Comparison of ENCODE assay signal across 9 cellular contexts in the genomic region with DNA sequence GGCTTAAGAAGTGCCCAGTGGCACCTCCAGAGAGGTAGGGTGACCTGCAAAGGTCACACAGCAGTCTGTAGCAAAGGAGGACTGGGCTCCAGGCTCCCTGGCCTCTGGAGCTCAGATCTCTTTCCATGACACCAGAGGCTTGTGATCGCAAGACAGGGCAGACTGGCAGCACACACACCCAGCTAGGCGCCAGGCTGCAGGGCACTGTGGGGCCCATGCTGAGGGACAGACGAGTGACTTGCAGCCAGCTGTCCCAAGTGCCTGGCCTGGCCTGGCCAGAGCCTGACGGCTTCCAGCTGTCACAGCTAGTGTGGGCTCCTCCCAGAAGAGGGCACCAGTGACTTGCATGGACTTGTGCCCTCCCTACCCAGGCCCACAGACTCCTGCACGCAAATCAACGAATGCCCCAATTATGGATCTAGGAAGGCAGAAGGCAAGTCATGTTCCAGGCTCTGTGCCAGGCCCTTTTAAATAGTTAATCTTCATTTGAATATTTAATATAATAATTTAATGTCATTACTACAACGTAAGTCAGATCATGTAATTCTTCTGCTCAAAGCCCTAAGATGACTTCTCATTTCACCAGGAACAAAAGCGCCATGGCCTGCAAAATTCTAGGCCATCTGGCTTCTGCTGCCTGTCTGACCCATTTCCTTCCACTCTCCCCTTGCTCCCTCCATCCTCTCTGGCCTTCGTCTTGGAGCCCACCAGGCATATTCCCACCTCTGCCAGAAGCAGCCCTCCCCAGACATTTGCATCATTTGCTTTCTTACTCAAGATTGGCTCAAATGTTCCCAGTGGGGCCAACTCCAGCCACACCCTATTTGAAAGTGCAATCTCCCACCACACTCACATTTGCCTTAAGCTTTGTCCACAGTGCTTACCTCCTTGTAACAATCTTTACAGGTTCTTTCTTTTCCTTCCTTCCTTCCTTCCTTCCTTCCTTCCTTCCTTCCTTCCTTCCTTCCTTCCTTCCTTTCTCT. TPM values are rescaled to one million over a fixed set of nuclear protein-coding genes. Genes with fewer than 3 reads are reported as not detected.
DNase-seq lines count a peak whose midpoint lies in the region; ATAC-seq and TF ChIP-seq lines count a peak whose summit lies in the region.
"Had no signal": no experiment of that assay in that cellular context is flagged by ENCODE, and none has a peak within 500 bp of the region (broad histone marks: within the 10 kb centered on the region; RNA-seq: fewer than 3 reads in every experiment).

No MANE protein-coding gene starts in this region.

- DNase-seq in Calu3 = peak; percentile 40
- DNase-seq in MV-4-11 (lab: John Stamatoyannopoulos, UW) = peak; percentile 22
- DNase-seq in cardiac fibroblast (ENCODE audit: low read depth in 2 of 2) = peak; percentile 40 to 67
- peak in 3 of 10 donors; percentile 10 to 34 (median 28) for DNase-seq in naive thymus-derived CD8-positive, alpha-beta T cell
- DNase-seq in cerebellar nuclear complex (lab: John Stamatoyannopoulos, UW) = no peak
- no peak for DNase-seq in occipital lobe (lab: John Stamatoyannopoulos, UW)

- BruUV-seq in Calu3 (replicated peaks; lab: Mats Ljungman, UMichigan) = no TSS peak

- ATAC-seq in naive thymus-derived CD8-positive, alpha-beta T cell = peak; percentile 73 to 84
- ATAC-seq in GM18870 (IDR thresholded peaks at IDR 0.05; ENCODE audit: unreplicated experiment) (no peak), GM21528 (IDR thresholded peaks at IDR 0.05; ENCODE audit: low FRiP score, unreplicated experiment) (no peak)

- H3K4me3 ChIP-seq in cardiac fibroblast (replicated peaks in 1 of 2; ENCODE audit: low read depth in 2 of 2, low read length in 2 of 2) = no peak overlapping the region

- no peak for TF ChIP-seq CTCF in Calu3 (IDR thresholded peaks at IDR 0.05; ENCODE audit: unreplicated experiment)
- peak; percentile 20 for TF ChIP-seq CTCF in cardiac fibroblast (IDR thresholded peaks at IDR 0.05; ENCODE audit: low read depth, low read length)

- H3K4me3 Mint-ChIP-seq in Calu3 (ENCODE audit: low read depth, unreplicated experiment) = no peak overlapping the region
- no peak overlapping the region for H3K4me3 Mint-ChIP-seq in naive thymus-derived CD8-positive, alpha-beta T cell
- H3K4me3 Mint-ChIP-seq: central memory CD8-positive, alpha-beta T cell had no signal

- H3K36me3 Mint-ChIP-seq in Calu3 (ENCODE audit: insufficient read depth, unreplicated experiment) = no peaks in the 10 kb centered on the region
- no peaks in the 10 kb centered on the region for H3K36me3 Mint-ChIP-seq in naive thymus-derived CD8-positive, alpha-beta T cell

- POLR2A ChIA-PET in naive thymus-derived CD8-positive, alpha-beta T cell (lab: Charles Lee) = no interaction called here

- intact Hi-C loops in Calu3 (cut with micrococcal nuclease; ENCODE audit: unreplicated experiment) = loop anchor here (1.0 kb wide), 1 partner anchor 28 kb away; no protein-coding TSS in a partner anchor

- H3K9me3 Mint-ChIP-seq in Calu3 (ENCODE audit: low read depth, unreplicated experiment) = no peaks in the 10 kb centered on the region
- no peaks in the 10 kb centered on the region for H3K9me3 Mint-ChIP-seq in naive thymus-derived CD8-positive, alpha-beta T cell
- H3K9me3 Mint-ChIP-seq: central memory CD8-positive, alpha-beta T cell had no signal

- no peaks in the 10 kb centered on the region for H3K4me1 Mint-ChIP-seq in Calu3 (ENCODE audit: low read depth, unreplicated experiment)
- H3K4me1 Mint-ChIP-seq in naive thymus-derived CD8-positive, alpha-beta T cell = peaks cover 2 to 9% (median 2%) of the 10 kb centered on the region in 4 donors
- H3K4me1 Mint-ChIP-seq: central memory CD8-positive, alpha-beta T cell had no signal

- no peak overlapping the region for H3K27ac Mint-ChIP-seq in Calu3 (ENCODE audit: unreplicated experiment)
- no peak overlapping the region for H3K27ac Mint-ChIP-seq in naive thymus-derived CD8-positive, alpha-beta T cell

- peaks cover 19% of the 10 kb centered on the region for H3K27me3 Mint-ChIP-seq in Calu3 (ENCODE audit: unreplicated experiment)
- H3K27me3 Mint-ChIP-seq in naive thymus-derived CD8-positive, alpha-beta T cell = peaks cover 3 to 25% (median 16%) of the 10 kb centered on the region in 5 donors

- CTCF ChIA-PET in Calu3 (lab: Charles Lee) = interaction anchor here (0.5 to 3.2 kb wide), 13 partner anchors 9 to 1633 kb away, joined by 3 to 16 read pairs (median 4); no protein-coding TSS in a partner anchor

RNA-seq across cellular contexts. Expression of gene SPEG, which starts 3.7 kb away (rescaled TPM):
- 13.4 and 16.7 TPM in 2 replicates for total RNA-seq in Calu3 (2022)
- 10 to 100 TPM; 20.3 to 22.5 TPM for total RNA-seq in naive thymus-derived CD8-positive, alpha-beta T cell
- 1 to 10 TPM; 1.6 to 3.0 (median 2.7) TPM for polyA plus RNA-seq in naive thymus-derived CD8-positive, alpha-beta T cell
- 14.2 TPM for total RNA-seq in occipital lobe

RNA-seq across cellular contexts. Expression of gene DES, which starts 12.7 kb away (rescaled TPM):
- not detected in 2 replicates for total RNA-seq in Calu3 (2022)
- total RNA-seq in naive thymus-derived CD8-positive, alpha-beta T cell = not detected
- polyA plus RNA-seq in naive thymus-derived CD8-positive, alpha-beta T cell = not detected
- 2.3 TPM for total RNA-seq in occipital lobe

RNA-seq across cellular contexts. Expression of gene DNPEP, which starts 43.2 kb away (rescaled TPM):
- total RNA-seq in Calu3 (2022) (70.3 and 75.1 TPM in 2 replicates), occipital lobe (17.5 TPM)
- total RNA-seq in naive thymus-derived CD8-positive, alpha-beta T cell = 10 to 100 TPM; 81.9 to 89.1 TPM
- 10 to 100 TPM; 51.2 to 62.6 (median 53.1) TPM for polyA plus RNA-seq in naive thymus-derived CD8-positive, alpha-beta T cell

Comparison
In these comparisons a context has a peak if more than half of its experiments do, and no peak if none do; other contexts are left out.
1. DNase-seq: peak in Calu3 (single experiment), MV-4-11 (single experiment) and cardiac fibroblast (2 of 2); none in cerebellar nuclear complex (0 of 2) and occipital lobe (single experiment).
2. ATAC-seq: peak in naive thymus-derived CD8-positive, alpha-beta T cell (2 of 2); none in GM18870 (single experiment) and GM21528 (single experiment).